ENCODE assay signal across 12 cellular contexts in genomic region chr11:46330887-46331652, GRCh38. TPM values are rescaled to one million over a fixed set of nuclear protein-coding genes. Genes with fewer than 3 reads are reported as not detected.
DNase-seq lines count a peak whose midpoint lies in the region; ATAC-seq lines count a peak whose summit lies in the region.
"Had no signal": no experiment of that assay in that cellular context is flagged by ENCODE, and none has a peak within 500 bp of the region (broad histone marks: within the 10 kb centered on the region; RNA-seq: fewer than 3 reads in every experiment).

No MANE protein-coding gene starts in this region.

- peaks cover 0 to 1% (median 0%) of the 10 kb centered on the region in 7 donors for H3K9me3 Mint-ChIP-seq in CD4-positive, CD25-positive, alpha-beta regulatory T cell
- H3K9me3 Mint-ChIP-seq in activated T-helper 1 cell treated with anti-CD3 and anti-CD28 coated beads, Interleukin-12 subunit alpha, Interleukin-12 subunit beta, Interleukin-2, Interleukin-4 antibody, amounts not matched to agents 30 ng/mL and 10 ng/mL and 1 ng/mL, durations not matched to agents 14 hours and 24 hours and 36 hours = no peaks in the 10 kb centered on the region

- peak in 2 of 3 donors; percentile 67 to 79 for DNase-seq in CD4-positive, CD25-positive, alpha-beta regulatory T cell
- DNase-seq in NT2/D1 (ENCODE audit: low read depth, low spot score) (no peak), islet precursor cell (peak; percentile 50), OCI-M2 (lab: John Stamatoyannopoulos, UW; ENCODE audit: unreplicated experiment) (no peak)
- no peak for DNase-seq in activated T-helper 1 cell treated with anti-CD3 and anti-CD28 coated beads, Interleukin-12 subunit alpha, Interleukin-12 subunit beta, Interleukin-2, Interleukin-4 antibody, amounts not matched to agents 30 ng/mL and 10 ng/mL and 1 ng/mL, durations not matched to agents 14 hours and 24 hours and 36 hours (ENCODE audit: low spot score)
- no peak for DNase-seq in NK-92 treated with Interleukin-12 subunit alpha and Interleukin-12 subunit beta, amount 100 ng/mL, for 24 hours (lab: John Stamatoyannopoulos, UW)
- DNase-seq: cerebellar nuclear complex, NCI-H1694 treated with DMSO at 0.1 percent for 48 hours had no signal

- intact Hi-C loops in activated T-helper 1 cell treated with anti-CD3 and anti-CD28 coated beads, Interleukin-12 subunit alpha, Interleukin-12 subunit beta, Interleukin-2, Interleukin-4 antibody, amounts not matched to agents 30 ng/mL and 10 ng/mL and 1 ng/mL, durations not matched to agents 14 hours and 24 hours and 36 hours (cut with micrococcal nuclease) = loop anchor here (1.0 kb wide), 1 partner anchor 15 kb away; no protein-coding TSS in a partner anchor

- peaks cover 4% of the 10 kb centered on the region for H3K36me3 Mint-ChIP-seq in CD4-positive, CD25-positive, alpha-beta regulatory T cell
- H3K36me3 Mint-ChIP-seq in activated T-helper 1 cell treated with anti-CD3 and anti-CD28 coated beads, Interleukin-12 subunit alpha, Interleukin-12 subunit beta, Interleukin-2, Interleukin-4 antibody, amounts not matched to agents 30 ng/mL and 10 ng/mL and 1 ng/mL, durations not matched to agents 14 hours and 24 hours and 36 hours (ENCODE audit: low read depth) = peaks cover 4% of the 10 kb centered on the region

- peak; percentile 65 to 76 for ATAC-seq in CD4-positive, CD25-positive, alpha-beta regulatory T cell (ENCODE audit: low read depth in 2 of 2)
- ATAC-seq in HG03095 (IDR thresholded peaks at IDR 0.05; ENCODE audit: unreplicated experiment) = no peak
- no peak for ATAC-seq in HG03196 (IDR thresholded peaks at IDR 0.05; ENCODE audit: unreplicated experiment)
- ATAC-seq: SK-N-SH treated with all-trans-retinoic acid at 6 μM for 48 hours had no signal

- H3K4me1 ChIP-seq in CD4-positive, CD25-positive, alpha-beta regulatory T cell (ENCODE audit: control insufficient read depth, insufficient read depth, low read length, poor library complexity, severe bottlenecking) = peaks cover 43% of the 10 kb centered on the region
- H3K4me1 ChIP-seq in NT2/D1 (ENCODE audit: insufficient read depth, insufficient read length) = peaks cover 49% of the 10 kb centered on the region
- H3K4me1 ChIP-seq: prostate gland had no signal

- H3K4me3 Mint-ChIP-seq in CD4-positive, CD25-positive, alpha-beta regulatory T cell = peak overlapping the region; percentile 64 to 90 (median 85)
- H3K4me3 Mint-ChIP-seq in activated T-helper 1 cell treated with anti-CD3 and anti-CD28 coated beads, Interleukin-12 subunit alpha, Interleukin-12 subunit beta, Interleukin-2, Interleukin-4 antibody, amounts not matched to agents 30 ng/mL and 10 ng/mL and 1 ng/mL, durations not matched to agents 14 hours and 24 hours and 36 hours = peak overlapping the region; percentile 68

- H3K9ac ChIP-seq in NT2/D1 (ENCODE audit: insufficient read length, low read depth) = peak overlapping the region; percentile 7

- H3K9me3 ChIP-seq in CD4-positive, CD25-positive, alpha-beta regulatory T cell (ENCODE audit: control insufficient read depth in 2 of 2, low read length in 2 of 2) = no peaks in the 10 kb centered on the region
- no peaks in the 10 kb centered on the region for H3K9me3 ChIP-seq in NT2/D1 (ENCODE audit: insufficient read depth, low read length)
- H3K9me3 ChIP-seq: prostate gland had no signal

- H3K36me3 ChIP-seq in CD4-positive, CD25-positive, alpha-beta regulatory T cell (ENCODE audit: control insufficient read depth, insufficient read depth, low read length) = no peaks in the 10 kb centered on the region
- no peaks in the 10 kb centered on the region for H3K36me3 ChIP-seq in NT2/D1 (ENCODE audit: insufficient read depth, insufficient read length, low read length)
- H3K36me3 ChIP-seq: prostate gland had no signal

- peaks cover 0 to 60% (median 23%) of the 10 kb centered on the region in 4 donors for H3K4me1 Mint-ChIP-seq in CD4-positive, CD25-positive, alpha-beta regulatory T cell
- H3K4me1 Mint-ChIP-seq in activated T-helper 1 cell treated with anti-CD3 and anti-CD28 coated beads, Interleukin-12 subunit alpha, Interleukin-12 subunit beta, Interleukin-2, Interleukin-4 antibody, amounts not matched to agents 30 ng/mL and 10 ng/mL and 1 ng/mL, durations not matched to agents 14 hours and 24 hours and 36 hours (ENCODE audit: low read depth) = peaks cover 19% of the 10 kb centered on the region

- H3K27ac Mint-ChIP-seq in CD4-positive, CD25-positive, alpha-beta regulatory T cell = peak overlapping the region; percentile 72 to 95 (median 81)
- H3K27ac Mint-ChIP-seq in activated T-helper 1 cell treated with anti-CD3 and anti-CD28 coated beads, Interleukin-12 subunit alpha, Interleukin-12 subunit beta, Interleukin-2, Interleukin-4 antibody, amounts not matched to agents 30 ng/mL and 10 ng/mL and 1 ng/mL, durations not matched to agents 14 hours and 24 hours and 36 hours = no peak overlapping the region

- H3K27me3 Mint-ChIP-seq in CD4-positive, CD25-positive, alpha-beta regulatory T cell = peaks cover 26% of the 10 kb centered on the region
- H3K27me3 Mint-ChIP-seq in activated T-helper 1 cell treated with anti-CD3 and anti-CD28 coated beads, Interleukin-12 subunit alpha, Interleukin-12 subunit beta, Interleukin-2, Interleukin-4 antibody, amounts not matched to agents 30 ng/mL and 10 ng/mL and 1 ng/mL, durations not matched to agents 14 hours and 24 hours and 36 hours (ENCODE audit: insufficient read depth) = peaks cover 67% of the 10 kb centered on the region

- peak overlapping the region; percentile 23 for H3K4me3 ChIP-seq in CD4-positive, CD25-positive, alpha-beta regulatory T cell (ENCODE audit: low read depth, low read length)
- H3K4me3 ChIP-seq in NT2/D1 (ENCODE audit: insufficient read length, low read depth) = no peak overlapping the region
- H3K4me3 ChIP-seq: prostate gland had no signal

- H3K27ac ChIP-seq in CD4-positive, CD25-positive, alpha-beta regulatory T cell (ENCODE audit: insufficient read depth, low read length, poor library complexity, severe bottlenecking) = peak overlapping the region; percentile 15
- H3K27ac ChIP-seq: prostate gland had no signal

- peaks cover 2% of the 10 kb centered on the region for H3K27me3 ChIP-seq in CD4-positive, CD25-positive, alpha-beta regulatory T cell (ENCODE audit: control insufficient read depth, insufficient read depth, low read length)
- peaks cover 60% of the 10 kb centered on the region for H3K27me3 ChIP-seq in NT2/D1 (ENCODE audit: insufficient read depth, insufficient read length)

RNA-seq across cellular contexts. Expression of gene DGKZ, which starts 16.2 kb away (rescaled TPM):
- total RNA-seq in CD4-positive, CD25-positive, alpha-beta regulatory T cell = 234 TPM
- 10 to 100 TPM; 36.6 to 48.6 (median 44.8) TPM for polyA plus RNA-seq in CD4-positive, CD25-positive, alpha-beta regulatory T cell
- 101 TPM in 2 replicates for total RNA-seq in activated T-helper 1 cell treated with anti-CD3 and anti-CD28 coated beads, Interleukin-12 subunit alpha, Interleukin-12 subunit beta, Interleukin-2, Interleukin-4 antibody, amounts not matched to agents 30 ng/mL and 10 ng/mL and 1 ng/mL, durations not matched to agents 14 hours and 24 hours and 36 hours

RNA-seq across cellular contexts. Expression of gene MDK, which starts 50.4 kb away (rescaled TPM):
- total RNA-seq in CD4-positive, CD25-positive, alpha-beta regulatory T cell = 6.1 TPM
- not detected for polyA plus RNA-seq in CD4-positive, CD25-positive, alpha-beta regulatory T cell
- total RNA-seq in activated T-helper 1 cell treated with anti-CD3 and anti-CD28 coated beads, Interleukin-12 subunit alpha, Interleukin-12 subunit beta, Interleukin-2, Interleukin-4 antibody, amounts not matched to agents 30 ng/mL and 10 ng/mL and 1 ng/mL, durations not matched to agents 14 hours and 24 hours and 36 hours = 5.0 and 7.1 TPM in 2 replicates

RNA-seq across cellular contexts. Expression of gene CREB3L1, which starts 53.6 kb away (rescaled TPM):
- not detected for total RNA-seq in CD4-positive, CD25-positive, alpha-beta regulatory T cell
- not detected for polyA plus RNA-seq in CD4-positive, CD25-positive, alpha-beta regulatory T cell
- 0.15 and 0.39 TPM in 2 replicates for total RNA-seq in activated T-helper 1 cell treated with anti-CD3 and anti-CD28 coated beads, Interleukin-12 subunit alpha, Interleukin-12 subunit beta, Interleukin-2, Interleukin-4 antibody, amounts not matched to agents 30 ng/mL and 10 ng/mL and 1 ng/mL, durations not matched to agents 14 hours and 24 hours and 36 hours

Comparison
In these comparisons a context has a peak if more than half of its experiments do, and no peak if none do; other contexts are left out.
1. ATAC-seq: peak in CD4-positive, CD25-positive, alpha-beta regulatory T cell (2 of 2); none in HG03095 (single experiment) and HG03196 (single experiment).
2. DNase-seq: peak in CD4-positive, CD25-positive, alpha-beta regulatory T cell (2 of 3) and islet precursor cell (single experiment); none in NT2/D1 (single experiment), activated T-helper 1 cell treated with anti-CD3 and anti-CD28 coated beads, Interleukin-12 subunit alpha, Interleukin-12 subunit beta, Interleukin-2, Interleukin-4 antibody, amounts not matched to agents 30 ng/mL and 10 ng/mL and 1 ng/mL, durations not matched to agents 14 hours and 24 hours and 36 hours (single experiment), OCI-M2 (single experiment) and NK-92 treated with Interleukin-12 subunit alpha and Interleukin-12 subunit beta, amount 100 ng/mL, for 24 hours (single experiment).